ENCODE assay signal across 8 cellular contexts in the genomic region with DNA sequence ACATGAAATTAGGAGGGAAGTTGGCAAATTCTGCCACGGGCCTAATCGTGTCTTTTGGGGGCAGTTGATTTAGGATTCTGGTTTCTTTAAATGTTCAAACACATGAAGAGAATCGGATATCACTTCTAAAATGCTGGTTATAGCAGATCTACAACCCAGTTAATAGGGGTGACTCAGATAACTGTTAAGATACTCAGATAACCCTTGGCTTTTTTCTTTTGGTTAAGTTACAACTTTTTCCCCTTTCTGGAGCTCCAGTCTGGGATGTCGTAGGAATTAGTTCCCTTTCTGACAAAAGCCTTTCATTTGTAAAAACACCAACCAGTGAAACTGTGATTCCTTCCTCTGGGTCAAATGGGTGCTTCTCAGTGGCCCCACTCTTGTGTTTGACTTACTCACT. TPM values are rescaled to one million over a fixed set of nuclear protein-coding genes. Genes with fewer than 3 reads are reported as not detected.
DNase-seq lines count a peak whose midpoint lies in the region; ATAC-seq and TF ChIP-seq lines count a peak whose summit lies in the region.

No MANE protein-coding gene starts in this region.

- H3K4me1 ChIP-seq in CD4-positive, CD25-positive, alpha-beta regulatory T cell (ENCODE audit: control insufficient read depth, insufficient read depth, low read length, poor library complexity, severe bottlenecking), result peaks cover 23% of the 10 kb centered on the region
- H3K4me1 ChIP-seq in PC-3 (ENCODE audit: insufficient read depth, low read length) (peaks cover 15% of the 10 kb centered on the region), osteoblast (ENCODE audit: insufficient read depth, low read length) (peaks cover 15% of the 10 kb centered on the region)

- peaks cover 29% of the 10 kb centered on the region for H3K27me3 ChIP-seq in CD4-positive, CD25-positive, alpha-beta regulatory T cell (ENCODE audit: control insufficient read depth, insufficient read depth, low read length)
- no peaks in the 10 kb centered on the region for H3K27me3 ChIP-seq in PC-3 (ENCODE audit: low read length)
- no peaks in the 10 kb centered on the region for H3K27me3 ChIP-seq in osteoblast (ENCODE audit: insufficient read depth, low read length)

- no peaks in the 10 kb centered on the region for H3K36me3 Mint-ChIP-seq in CD4-positive, CD25-positive, alpha-beta regulatory T cell
- H3K36me3 Mint-ChIP-seq in endothelial cell (ENCODE audit: low read depth, unreplicated experiment), result no peaks in the 10 kb centered on the region

- H2AFZ ChIP-seq in PC-3 (ENCODE audit: low read length) (no peak overlapping the region), osteoblast (ENCODE audit: low read length) (peak overlapping the region; percentile 87)

- peaks cover 68% of the 10 kb centered on the region for H3K27me3 Mint-ChIP-seq in CD4-positive, CD25-positive, alpha-beta regulatory T cell
- peaks cover 11% of the 10 kb centered on the region for H3K27me3 Mint-ChIP-seq in endothelial cell (ENCODE audit: unreplicated experiment)

- H3K9ac ChIP-seq in PC-3 (ENCODE audit: low read length), result no peak overlapping the region

- BruUV-seq in PC-3 (replicated peaks; lab: Mats Ljungman, UMichigan), result no TSS peak

- peak overlapping the region; percentile 61 for H3K4me3 ChIP-seq in CD4-positive, CD25-positive, alpha-beta regulatory T cell (ENCODE audit: low read depth, low read length)
- H3K4me3 ChIP-seq in PC-3 (ENCODE audit: low read length), result no peak overlapping the region
- peak overlapping the region; percentile 83 for H3K4me3 ChIP-seq in osteoblast (ENCODE audit: insufficient read depth, low read length)

- no peaks in the 10 kb centered on the region for H3K9me2 ChIP-seq in PC-3 (replicated peaks; ENCODE audit: low read length)

- H3K4me3 Mint-ChIP-seq in CD4-positive, CD25-positive, alpha-beta regulatory T cell, result peak overlapping the region; percentile 40 to 84 (median 71)
- peak overlapping the region; percentile 89 for H3K4me3 Mint-ChIP-seq in endothelial cell (ENCODE audit: unreplicated experiment)

- DNase-seq in CD4-positive, CD25-positive, alpha-beta regulatory T cell, result no peak
- DNase-seq in PC-3, result peak; percentile 19
- no peak for DNase-seq in endothelial cell (ENCODE audit: low spot score)
- DNase-seq in osteoblast (ENCODE audit: insufficient read length, low spot score, missing footprints), result peak; percentile 25
- no peak for DNase-seq in activated gamma-delta T cell (lab: John Stamatoyannopoulos, UW)
- DNase-seq in left lobe of liver (ENCODE audit: low spot score), result no peak
- no peak for DNase-seq in NCI-H2029 treated with DMSO at 0.1 percent for 48 hours (lab: John Stamatoyannopoulos, UW)
- DNase-seq in stimulated activated CD4-positive, alpha-beta T cell treated with anti-CD3 and anti-CD28 coated beads, Interleukin-15, amount 100 ng/mL, for 24 hours, result no peak

- CTCF ChIA-PET in PC-3 (lab: Charles Lee), result no interaction called here

- no peak overlapping the region for H3K27ac Mint-ChIP-seq in CD4-positive, CD25-positive, alpha-beta regulatory T cell
- H3K27ac Mint-ChIP-seq in endothelial cell (ENCODE audit: unreplicated experiment), result no peak overlapping the region

- ATAC-seq in CD4-positive, CD25-positive, alpha-beta regulatory T cell (ENCODE audit: low read depth in 2 of 2), result no peak
- ATAC-seq in PC-3, result peak; percentile 48; the same call in 1 of the 2 replicates
- no peak for ATAC-seq in left lobe of liver

- intact Hi-C loops in PC-3 (cut with micrococcal nuclease), result no loop called here

- TF ChIP-seq CTCF in PC-3 (conservative IDR thresholded peaks at IDR 0.05; ENCODE audit: low read depth, low read length) (no peak), endothelial cell (IDR thresholded peaks at IDR 0.05; ENCODE audit: unreplicated experiment) (no peak), osteoblast (IDR thresholded peaks at IDR 0.05; ENCODE audit: extremely low read depth, low read depth, low read length) (no peak)

- H3K36me3 ChIP-seq in CD4-positive, CD25-positive, alpha-beta regulatory T cell (ENCODE audit: control insufficient read depth, insufficient read depth, low read length), result no peaks in the 10 kb centered on the region
- H3K36me3 ChIP-seq in PC-3 (ENCODE audit: low read depth, low read length) (no peaks in the 10 kb centered on the region), osteoblast (ENCODE audit: insufficient read depth, low read length) (no peaks in the 10 kb centered on the region)

- H3F3A ChIP-seq in PC-3 (ENCODE audit: low read length, unreplicated experiment), result peaks cover 3% of the 10 kb centered on the region

- H3K79me2 ChIP-seq in PC-3 (ENCODE audit: low read length), result no peaks in the 10 kb centered on the region
- peaks cover 44% of the 10 kb centered on the region for H3K79me2 ChIP-seq in osteoblast (ENCODE audit: insufficient read depth, low read length)

- H3K27ac ChIP-seq in CD4-positive, CD25-positive, alpha-beta regulatory T cell (ENCODE audit: insufficient read depth, low read length, poor library complexity, severe bottlenecking), result no peak overlapping the region
- H3K27ac ChIP-seq in PC-3 (ENCODE audit: low read length) (no peak overlapping the region), osteoblast (ENCODE audit: low read depth, low read length) (peak overlapping the region; percentile 67)

- no peak overlapping the region for H3K4me2 ChIP-seq in PC-3 (ENCODE audit: low read length)
- H3K4me2 ChIP-seq in osteoblast (ENCODE audit: insufficient read depth, low read length), result peak overlapping the region; percentile 85

- POLR2A ChIA-PET in PC-3 (lab: Charles Lee; ENCODE audit: unreplicated experiment), result no interaction called here

- H3K9me3 ChIP-seq in CD4-positive, CD25-positive, alpha-beta regulatory T cell (ENCODE audit: control insufficient read depth in 2 of 2, low read length in 2 of 2), result no peaks in the 10 kb centered on the region
- H3K9me3 ChIP-seq in PC-3 (ENCODE audit: low read length) (no peaks in the 10 kb centered on the region), osteoblast (ENCODE audit: low read depth, low read length) (no peaks in the 10 kb centered on the region)

- H4K20me1 ChIP-seq in PC-3 (ENCODE audit: low read length) (no peaks in the 10 kb centered on the region), osteoblast (ENCODE audit: insufficient read depth, low read length) (peaks cover 2% of the 10 kb centered on the region)

- H3K4me1 Mint-ChIP-seq in CD4-positive, CD25-positive, alpha-beta regulatory T cell, result peaks cover 0 to 51% (median 19%) of the 10 kb centered on the region in 4 donors
- H3K4me1 Mint-ChIP-seq in endothelial cell (ENCODE audit: unreplicated experiment), result peaks cover 3% of the 10 kb centered on the region

- H3K9me3 Mint-ChIP-seq in CD4-positive, CD25-positive, alpha-beta regulatory T cell, result peaks cover 0 to 2% (median 0%) of the 10 kb centered on the region in 7 donors
- H3K9me3 Mint-ChIP-seq in endothelial cell (ENCODE audit: unreplicated experiment), result no peaks in the 10 kb centered on the region

RNA-seq across cellular contexts. Expression of a gene that starts 1.0 kb away (rescaled TPM):
- total RNA-seq in CD4-positive, CD25-positive, alpha-beta regulatory T cell, result 0.64 TPM
- 1 to 10 TPM in 2 of 4 donors, under 1 TPM in 2; 0.60 to 1.5 (median 0.98) TPM for polyA plus RNA-seq in CD4-positive, CD25-positive, alpha-beta regulatory T cell
- total RNA-seq in PC-3 (2014; rRNA removed) (not detected in 2 replicates), endothelial cell (ENCODE audit: unreplicated experiment) (0.74 TPM), osteoblast (13.3 and 14.5 TPM in 2 replicates), left lobe of liver (26.1 TPM)

RNA-seq across cellular contexts. Expression of a gene that starts 22.7 kb away (rescaled TPM):
- total RNA-seq in CD4-positive, CD25-positive, alpha-beta regulatory T cell, result 17.0 TPM
- polyA plus RNA-seq in CD4-positive, CD25-positive, alpha-beta regulatory T cell, result 1 to 10 TPM; 4.3 to 6.7 (median 6.1) TPM
- total RNA-seq in PC-3 (2014; rRNA removed) (12.9 and 15.2 TPM in 2 replicates), endothelial cell (ENCODE audit: unreplicated experiment) (26.2 TPM), osteoblast (32.7 and 35.8 TPM in 2 replicates), left lobe of liver (4.2 TPM)

Comparison
In these comparisons a context has a peak if more than half of its experiments do, and no peak if none do; other contexts are left out.
1. DNase-seq: peak in PC-3 (single experiment) and osteoblast (single experiment); none in CD4-positive, CD25-positive, alpha-beta regulatory T cell (0 of 3), endothelial cell (single experiment), activated gamma-delta T cell (single experiment), left lobe of liver (single experiment), NCI-H2029 treated with DMSO at 0.1 percent for 48 hours (single experiment) and stimulated activated CD4-positive, alpha-beta T cell treated with anti-CD3 and anti-CD28 coated beads, Interleukin-15, amount 100 ng/mL, for 24 hours (single experiment).